Comparison of ENCODE assay signal across 8 cellular contexts in genomic region chr4:56656346-56656643, GRCh38. TPM values are rescaled to one million over a fixed set of nuclear protein-coding genes. Genes with fewer than 3 reads are reported as not detected.
DNase-seq lines count a peak whose midpoint lies in the region; ATAC-seq and TF ChIP-seq lines count a peak whose summit lies in the region.

No MANE protein-coding gene starts in this region.

- H3K9me3 Mint-ChIP-seq in IgD-negative memory B cell, result no peaks in the 10 kb centered on the region
- H3K9me3 Mint-ChIP-seq in activated naive CD8-positive, alpha-beta T cell (ENCODE audit: low read depth), result no peaks in the 10 kb centered on the region

- CTCF ChIA-PET in AG04449 (lab: Yijun Ruan, JAX), result no interaction called here

- no peak overlapping the region for H3K27ac ChIP-seq in iPS DF 6.9 (ENCODE audit: low read length)

- H3K4me3 ChIP-seq in AG04449 (ENCODE audit: low read depth, low read length) (peak overlapping the region; percentile 59), iPS DF 6.9 (ENCODE audit: low read length) (peak overlapping the region; percentile 45; the same call in 1 of the 2 replicates)

- no peaks in the 10 kb centered on the region for H3K9me3 ChIP-seq in iPS DF 6.9 (ENCODE audit: control insufficient read depth, insufficient read depth, low read length)

- peaks cover 2% of the 10 kb centered on the region; the same call in 1 of the 2 replicates for H3K4me1 ChIP-seq in iPS DF 6.9 (ENCODE audit: control insufficient read depth, insufficient read depth, low read length)

- peaks cover 13% of the 10 kb centered on the region for H3K27me3 Mint-ChIP-seq in IgD-negative memory B cell
- H3K27me3 Mint-ChIP-seq in activated naive CD8-positive, alpha-beta T cell, result peaks cover 33% of the 10 kb centered on the region

- ATAC-seq in GM21447 (IDR thresholded peaks at IDR 0.05; ENCODE audit: unreplicated experiment), result no peak

- no peaks in the 10 kb centered on the region for H3K36me3 Mint-ChIP-seq in IgD-negative memory B cell
- peaks cover 3% of the 10 kb centered on the region for H3K36me3 Mint-ChIP-seq in activated naive CD8-positive, alpha-beta T cell

- intact Hi-C loops in posterior vena cava (cut with DNase I), result loop anchor here in 1 of 2 donors (10.0 kb wide), 1 partner anchor 81 kb away; no protein-coding TSS in a partner anchor

- no CpG with 5 or more reads among the region's 19 CpGs for WGBS in iPS DF 6.9 (ENCODE audit: insufficient coverage, insufficient read length)

- DNase-seq in AG04449 (ENCODE audit: low read depth, low spot score) (no peak), iPS DF 6.9 (ENCODE audit: low read depth, low spot score) (no peak), posterior vena cava (ENCODE audit: low spot score) (no peak), NCI-H82 treated with DMSO at 0.1 percent for 48 hours (lab: John Stamatoyannopoulos, UW; ENCODE audit: unreplicated experiment) (no peak)
- DNase-seq in stimulated activated CD4-positive, alpha-beta T cell treated with anti-CD3 and anti-CD28 coated beads, Interleukin-1b, Interleukin-23, amount 100 ng/mL, for 4 hours (ENCODE audit: low read depth in 2 of 2), result peak; percentile 21 to 24

- H3K36me3 ChIP-seq in iPS DF 6.9 (ENCODE audit: control insufficient read depth, insufficient read depth, low read length), result no peaks in the 10 kb centered on the region

- POLR2A ChIA-PET in AG04449 (lab: Yijun Ruan, JAX), result no interaction called here

- H3K27me3 ChIP-seq in iPS DF 6.9 (ENCODE audit: control insufficient read depth, insufficient read depth, low read length), result peaks cover 52% of the 10 kb centered on the region

- H3K4me1 Mint-ChIP-seq in IgD-negative memory B cell, result peaks cover 22 to 36% (median 32%) of the 10 kb centered on the region in 3 donors
- H3K4me1 Mint-ChIP-seq in activated naive CD8-positive, alpha-beta T cell (ENCODE audit: low read depth), result peaks cover 37% of the 10 kb centered on the region

- H3K27ac Mint-ChIP-seq in IgD-negative memory B cell, result peak overlapping the region in 2 of 3 donors; percentile 53 to 76
- no peak overlapping the region for H3K27ac Mint-ChIP-seq in activated naive CD8-positive, alpha-beta T cell

- peak; percentile 19 for TF ChIP-seq CTCF in AG04449 (IDR thresholded peaks at IDR 0.05; ENCODE audit: insufficient read depth, low read length, missing control alignments)

- H3K4me3 Mint-ChIP-seq in IgD-negative memory B cell, result peak overlapping the region; percentile 78 to 92 (median 92)
- H3K4me3 Mint-ChIP-seq in activated naive CD8-positive, alpha-beta T cell, result peak overlapping the region; percentile 80

RNA-seq across cellular contexts. Expression of gene HOPX, which starts 24.8 kb away (rescaled TPM):
- 84.2 TPM for polyA plus RNA-seq in IgD-negative memory B cell
- 10 to 100 TPM; 62.9 to 63.5 TPM for total RNA-seq in posterior vena cava

Comparison
In these comparisons a context has a peak if more than half of its experiments do, and no peak if none do; other contexts are left out.
1. DNase-seq: peak in stimulated activated CD4-positive, alpha-beta T cell treated with anti-CD3 and anti-CD28 coated beads, Interleukin-1b, Interleukin-23, amount 100 ng/mL, for 4 hours (2 of 2); none in AG04449 (single experiment), iPS DF 6.9 (single experiment), posterior vena cava (single experiment) and NCI-H82 treated with DMSO at 0.1 percent for 48 hours (single experiment).